ENCODE assay signal across 25 cellular contexts in genomic region chr22:34281738-34282137, GRCh38.
"Had no signal": no experiment of that assay in that cellular context is flagged by ENCODE, and none has a peak within 500 bp of the region (broad histone marks: within the 10 kb centered on the region; RNA-seq: fewer than 3 reads in every experiment).

No MANE protein-coding gene starts in this region.

- H3K4me1 ChIP-seq: parathyroid adenoma, right atrium auricular region, stomach, testis, thyroid gland, transverse colon, upper lobe of left lung, vagina had no signal

- H3K9me3 ChIP-seq: heart right ventricle, mucosa of descending colon, right atrium auricular region, stomach, testis, thyroid gland, transverse colon, upper lobe of left lung, vagina had no signal

- DNase-seq: islet precursor cell; midbrain; mucosa of descending colon; naive thymus-derived CD4-positive, alpha-beta T cell; nucleus accumbens; stimulated activated CD4-positive, alpha-beta T cell treated with anti-CD3 and anti-CD28 coated beads, Interleukin-12 subunit alpha, Interleukin-12 subunit beta, amount 100 ng/mL, for 4 hours; stimulated activated CD4-positive, alpha-beta T cell treated with anti-CD3 and anti-CD28 coated beads, Interleukin-15, amount 100 ng/mL, for 24 hours; stimulated activated CD4-positive, alpha-beta T cell treated with anti-CD3 and anti-CD28 coated beads, Interleukin-2, amount 100 ng/mL, for 24 hours; stimulated activated CD4-positive, alpha-beta T cell treated with anti-CD3 and anti-CD28 coated beads, Interleukin-4, amount 100 ng/mL, for 1 hour; stimulated activated naive B cell treated with anti-CD40 and anti-IgM and Interleukin-4, amounts not matched to agents 10 μg/mL and 1 μg/mL and 100 μg/mL, for 72 hours; stimulated activated naive CD8-positive, alpha-beta T cell treated with anti-CD3 and anti-CD28 coated beads, Interleukin-15, Interleukin-2, amounts not matched to agents 100 U/mL and 50 U/mL, for 24 hours; stomach; testis; thyroid gland; transverse colon; upper lobe of left lung had no signal

- ATAC-seq: heart right ventricle; left lobe of liver; mucosa of descending colon; naive thymus-derived CD4-positive, alpha-beta T cell; natural killer cell treated with Interleukin-12 subunit alpha and Interleukin-12 subunit beta and Interleukin-15 and Interleukin-18, amount 100 ng/mL, for 72 hours; sciatic nerve; stimulated activated naive B cell treated with anti-CD40 and anti-IgM and Interleukin-4, amounts not matched to agents 10 μg/mL and 1 μg/mL and 100 μg/mL, for 72 hours; stimulated activated naive CD8-positive, alpha-beta T cell treated with anti-CD3 and anti-CD28 coated beads, Interleukin-15, Interleukin-2, amounts not matched to agents 100 U/mL and 50 U/mL, for 24 hours had no signal

- H3K27me3 ChIP-seq: heart right ventricle, right atrium auricular region, stomach, testis, thyroid gland, transverse colon, upper lobe of left lung, vagina had no signal

- H3K27ac ChIP-seq: heart right ventricle, hepatocyte, parathyroid adenoma, right atrium auricular region, skin epidermis, stomach, testis, thyroid gland, transverse colon, upper lobe of left lung, vagina had no signal

- H3K4me3 ChIP-seq: heart right ventricle, hepatocyte, mucosa of descending colon, right atrium auricular region, skin epidermis, stomach, testis, thyroid gland, transverse colon, upper lobe of left lung, vagina had no signal
